In the genomic region with DNA sequence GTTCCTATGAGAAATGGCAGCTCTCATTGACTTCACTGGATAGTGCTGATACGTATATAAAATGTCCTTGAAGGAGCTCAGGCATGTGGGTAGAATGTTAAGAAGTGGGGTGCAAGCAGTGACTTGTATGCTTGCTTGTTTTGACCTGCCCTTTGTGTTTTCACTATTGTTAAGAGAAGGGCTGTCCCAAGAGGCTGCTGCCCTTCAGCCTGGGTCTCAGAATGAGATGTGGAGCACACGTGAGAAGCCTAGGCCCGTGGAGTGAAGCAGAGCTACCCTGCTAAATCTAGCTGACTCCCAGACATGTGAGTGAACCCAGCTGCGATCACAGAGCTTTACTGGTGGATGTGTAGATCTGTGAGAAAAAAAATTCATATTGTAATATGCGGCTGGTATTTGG, we compare ENCODE assay signal across 22 cellular contexts.
DNase-seq lines count a peak whose midpoint lies in the region; ATAC-seq and TF ChIP-seq lines count a peak whose summit lies in the region.
"Had no signal": no experiment of that assay in that cellular context is flagged by ENCODE, and none has a peak within 500 bp of the region (broad histone marks: within the 10 kb centered on the region; RNA-seq: fewer than 3 reads in every experiment).

No MANE protein-coding gene starts in this region.

- no peaks in the 10 kb centered on the region for H3K27me3 Mint-ChIP-seq in endodermal cell (ENCODE audit: insufficient read depth)
- H3K27me3 Mint-ChIP-seq in activated naive CD8-positive, alpha-beta T cell treated with anti-CD3 and anti-CD28 coated beads for 36 hours = no peaks in the 10 kb centered on the region
- H3K27me3 Mint-ChIP-seq: B cell; CD4-positive, alpha-beta T cell had no signal

- H3K4me3 ChIP-seq in NT2/D1 (ENCODE audit: insufficient read length, low read depth) = no peak overlapping the region
- H3K4me3 ChIP-seq in endodermal cell (ENCODE audit: low read length) = no peak overlapping the region
- H3K4me3 ChIP-seq: SJCRH30 had no signal

- no peak for ATAC-seq in GM21529 (IDR thresholded peaks at IDR 0.05; ENCODE audit: unreplicated experiment)
- ATAC-seq: HepG2 had no signal

- peak overlapping the region; percentile 29 for H3K27ac Mint-ChIP-seq in endodermal cell
- H3K27ac Mint-ChIP-seq in activated naive CD8-positive, alpha-beta T cell treated with anti-CD3 and anti-CD28 coated beads for 36 hours = no peak overlapping the region
- H3K27ac Mint-ChIP-seq: B cell; CD4-positive, alpha-beta T cell had no signal

- H3K36me3 Mint-ChIP-seq in endodermal cell (ENCODE audit: low read depth) = no peaks in the 10 kb centered on the region
- H3K36me3 Mint-ChIP-seq in activated naive CD8-positive, alpha-beta T cell treated with anti-CD3 and anti-CD28 coated beads for 36 hours = no peaks in the 10 kb centered on the region

- WGBS in endodermal cell (ENCODE audit: insufficient coverage in 1 of 2, insufficient read length in 1 of 2), 2 experiments = 63 to 75% methylated on average over 1 to 5 of the region's 5 CpGs

- no peak overlapping the region for H3K27ac ChIP-seq in endodermal cell (ENCODE audit: low read depth, low read length)
- H3K27ac ChIP-seq: 22Rv1, KMS-11, SJCRH30 had no signal

- H3K36me3 ChIP-seq in NT2/D1 (ENCODE audit: insufficient read depth, insufficient read length, low read length) (no peaks in the 10 kb centered on the region), endodermal cell (ENCODE audit: control insufficient read depth, insufficient read depth, low read length) (no peaks in the 10 kb centered on the region)
- H3K36me3 ChIP-seq: SJCRH30 had no signal

- peaks cover 46% of the 10 kb centered on the region for H3K4me1 Mint-ChIP-seq in endodermal cell
- no peaks in the 10 kb centered on the region for H3K4me1 Mint-ChIP-seq in activated naive CD8-positive, alpha-beta T cell treated with anti-CD3 and anti-CD28 coated beads for 36 hours
- H3K4me1 Mint-ChIP-seq: B cell had no signal

- no peaks in the 10 kb centered on the region for H3K4me1 ChIP-seq in NT2/D1 (ENCODE audit: insufficient read depth, insufficient read length)
- peaks cover 3% of the 10 kb centered on the region for H3K4me1 ChIP-seq in endodermal cell (ENCODE audit: control insufficient read depth, insufficient read depth, low read length)

- TF ChIP-seq CTCF in endodermal cell (conservative IDR thresholded peaks at IDR 0.05) = no peak

- H3K9me3 ChIP-seq in NT2/D1 (ENCODE audit: insufficient read depth, low read length) (no peaks in the 10 kb centered on the region), endodermal cell (ENCODE audit: control insufficient read depth, low read length) (no peaks in the 10 kb centered on the region)
- H3K9me3 ChIP-seq: SJCRH30 had no signal

- DNase-seq in DMS53 (lab: John Stamatoyannopoulos, UW) = peak; percentile 1
- DNase-seq in DMS53 treated with DMSO at 0.1 percent for 48 hours (lab: John Stamatoyannopoulos, UW; ENCODE audit: unreplicated experiment) = no peak
- DNase-seq in NT2/D1 (ENCODE audit: low read depth, low spot score) = peak; percentile 13
- DNase-seq in endodermal cell = peak; percentile 57
- DNase-seq in retina = peak; percentile 23
- no peak for DNase-seq in activated naive CD8-positive, alpha-beta T cell treated with anti-CD3 and anti-CD28 coated beads for 36 hours
- DNase-seq in SKM-1 (lab: John Stamatoyannopoulos, UW; ENCODE audit: unreplicated experiment) = no peak
- DNase-seq: Calu3; CD4-positive, alpha-beta T cell; DMS79 treated with DMSO at 0.1 percent for 48 hours; GDM1; H7; NCI-H1048; NCI-H2107; NCI-H526 treated with DMSO at 0.1 percent for 48 hours; RPMI8226; SJCRH30 had no signal

- H3K27me3 ChIP-seq in NT2/D1 (ENCODE audit: insufficient read depth, insufficient read length) (no peaks in the 10 kb centered on the region), endodermal cell (ENCODE audit: control insufficient read depth, insufficient read depth, low read length, poor library complexity, severe bottlenecking) (no peaks in the 10 kb centered on the region)
- H3K27me3 ChIP-seq: SJCRH30 had no signal

- no peak overlapping the region for H3K9ac ChIP-seq in NT2/D1 (ENCODE audit: insufficient read length, low read depth)
- no peak overlapping the region for H3K9ac ChIP-seq in endodermal cell (ENCODE audit: extremely low read depth, low read length, poor library complexity, severe bottlenecking)
- H3K9ac ChIP-seq: KMS-11 had no signal

- H3K9me3 Mint-ChIP-seq in endodermal cell = no peaks in the 10 kb centered on the region
- H3K9me3 Mint-ChIP-seq in activated naive CD8-positive, alpha-beta T cell treated with anti-CD3 and anti-CD28 coated beads for 36 hours = no peaks in the 10 kb centered on the region
- H3K9me3 Mint-ChIP-seq: CD4-positive, alpha-beta T cell had no signal

- H3K4me3 Mint-ChIP-seq in endodermal cell = no peak overlapping the region
- H3K4me3 Mint-ChIP-seq in activated naive CD8-positive, alpha-beta T cell treated with anti-CD3 and anti-CD28 coated beads for 36 hours = no peak overlapping the region
- H3K4me3 Mint-ChIP-seq: B cell; CD4-positive, alpha-beta T cell had no signal

Comparison
In these comparisons a context has a peak if more than half of its experiments do, and no peak if none do; other contexts are left out.
1. DNase-seq: peak in DMS53 (single experiment), NT2/D1 (single experiment), endodermal cell (single experiment) and retina (single experiment); none in DMS53 treated with DMSO at 0.1 percent for 48 hours (single experiment), activated naive CD8-positive, alpha-beta T cell treated with anti-CD3 and anti-CD28 coated beads for 36 hours (single experiment) and SKM-1 (single experiment).